18 cellular contexts compared by ENCODE assay signal in genomic region chrX:64265265-64265664, GRCh38. TPM values are rescaled to one million over a fixed set of nuclear protein-coding genes. Genes with fewer than 3 reads are reported as not detected.
DNase-seq lines count a peak whose midpoint lies in the region; FAIRE-seq and TF ChIP-seq lines count a peak whose summit lies in the region.
"Had no signal": no experiment of that assay in that cellular context is flagged by ENCODE, and none has a peak within 500 bp of the region (broad histone marks: within the 10 kb centered on the region; RNA-seq: fewer than 3 reads in every experiment).

No MANE protein-coding gene starts in this region.

- no peak overlapping the region for H2BK5ac ChIP-seq in mesendoderm (ENCODE audit: low read length)

- POLR2A ChIA-PET in SK-N-SH (lab: Yijun Ruan, JAX): no interaction called here

- DNase-seq in GM19239 (ENCODE audit: insufficient read length, low spot score): no peak
- no peak for DNase-seq in astrocyte (ENCODE audit: low read depth)
- peak; percentile 2 for DNase-seq in mesendoderm
- no peak for DNase-seq in D341Med (ENCODE audit: low spot score)
- DNase-seq in SW 1271 (lab: John Stamatoyannopoulos, UW): no peak
- DNase-seq in SK-N-SH: no peak
- DNase-seq: BE2C; CD8-positive, alpha-beta T cell; COR-L47; GM23248; IMR-90 had no signal

- H2AK5ac ChIP-seq in mesendoderm (ENCODE audit: low read length): no peak overlapping the region

- no peak overlapping the region for H2AFZ ChIP-seq in astrocyte (ENCODE audit: low read depth, low read length)
- no peak overlapping the region for H2AFZ ChIP-seq in SK-N-SH (ENCODE audit: low read depth)
- H2AFZ ChIP-seq: GM23248 had no signal

- no peaks in the 10 kb centered on the region for H3K4me1 ChIP-seq in astrocyte (ENCODE audit: insufficient read depth, low read length)
- no peaks in the 10 kb centered on the region for H3K4me1 ChIP-seq in mesendoderm (ENCODE audit: control insufficient read depth, low read depth, low read length)
- no peaks in the 10 kb centered on the region for H3K4me1 ChIP-seq in SK-N-SH (ENCODE audit: control insufficient read depth in 1 of 2, insufficient read depth in 2 of 2, low read depth in 1 of 2, low read length in 1 of 2)
- H3K4me1 ChIP-seq: A549, BE2C, HAP-1 had no signal

- H3K23ac ChIP-seq in mesendoderm (ENCODE audit: low read length): no peak overlapping the region

- H3F3A ChIP-seq in SK-N-SH (replicated peaks; ENCODE audit: insufficient read depth): no peaks in the 10 kb centered on the region

- TF ChIP-seq EP300 in SK-N-SH (IDR thresholded peaks at IDR 0.05; ENCODE audit: borderline replicate concordance in 1 of 2, low read depth in 1 of 2, low read length in 1 of 2): no peak

- no peaks in the 10 kb centered on the region for H3K79me2 ChIP-seq in astrocyte (ENCODE audit: insufficient read depth, low read length)
- no peaks in the 10 kb centered on the region for H3K79me2 ChIP-seq in mesendoderm (ENCODE audit: control insufficient read depth, insufficient read depth, low read length)
- no peaks in the 10 kb centered on the region for H3K79me2 ChIP-seq in SK-N-SH (ENCODE audit: insufficient read depth)

- no peak overlapping the region for H4K5ac ChIP-seq in mesendoderm (ENCODE audit: low read length)

- H4K20me1 ChIP-seq in astrocyte (ENCODE audit: insufficient read depth, low read length): no peaks in the 10 kb centered on the region
- no peaks in the 10 kb centered on the region for H4K20me1 ChIP-seq in SK-N-SH (ENCODE audit: insufficient read depth)

- H3K36me3 ChIP-seq in astrocyte (ENCODE audit: insufficient read depth, low read length) (no peaks in the 10 kb centered on the region), mesendoderm (ENCODE audit: control insufficient read depth, insufficient read depth, low read length) (no peaks in the 10 kb centered on the region), SK-N-SH (replicated peaks in 1 of 2; ENCODE audit: control insufficient read depth in 1 of 2, insufficient read depth in 2 of 2, low read length in 1 of 2) (no peaks in the 10 kb centered on the region)
- H3K36me3 ChIP-seq: BE2C, HAP-1 had no signal

- H3K4me3 ChIP-seq in astrocyte (ENCODE audit: insufficient read depth, low read depth, low read length): no peak overlapping the region
- H3K4me3 ChIP-seq in mesendoderm (ENCODE audit: low read length): no peak overlapping the region
- no peak overlapping the region for H3K4me3 ChIP-seq in SK-N-SH (ENCODE audit: low read depth in 2 of 2, low read length in 1 of 2)
- H3K4me3 ChIP-seq: A549, GM12878, GM23248, HAP-1 had no signal

- no peak overlapping the region for H2BK120ac ChIP-seq in mesendoderm (ENCODE audit: low read depth, low read length)

- H3K27me3 Mint-ChIP-seq in astrocyte (ENCODE audit: low read depth, unreplicated experiment): no peaks in the 10 kb centered on the region

- H2BK15ac ChIP-seq in mesendoderm (replicated peaks; ENCODE audit: low read depth): no peak overlapping the region

- CTCF ChIA-PET in SK-N-SH (lab: Yijun Ruan, JAX): no interaction called here

- H3K9ac ChIP-seq in astrocyte (ENCODE audit: low read length) (no peak overlapping the region), mesendoderm (ENCODE audit: low read length) (no peak overlapping the region), SK-N-SH (no peak overlapping the region)
- H3K9ac ChIP-seq: GM23248 had no signal

- no peaks in the 10 kb centered on the region for H3K36me3 Mint-ChIP-seq in astrocyte (ENCODE audit: low read depth, unreplicated experiment)

- H3K27ac ChIP-seq in astrocyte (ENCODE audit: low read depth, low read length) (no peak overlapping the region), mesendoderm (ENCODE audit: low read depth, low read length) (no peak overlapping the region), SK-N-SH (ENCODE audit: low read depth in 2 of 2, low read length in 1 of 2) (no peak overlapping the region)
- H3K27ac ChIP-seq: A549, C4-2B, GM23248 had no signal

- H3K9me2 ChIP-seq in SK-N-SH: no peaks in the 10 kb centered on the region

- no peaks in the 10 kb centered on the region for H3K9me3 ChIP-seq in astrocyte (ENCODE audit: insufficient read depth, low read depth, low read length)
- no peaks in the 10 kb centered on the region for H3K9me3 ChIP-seq in SK-N-SH
- H3K9me3 ChIP-seq: A549, BE2C, HAP-1 had no signal

- no peak overlapping the region for H3K4me2 ChIP-seq in astrocyte (ENCODE audit: low read length)
- no peak overlapping the region for H3K4me2 ChIP-seq in mesendoderm (ENCODE audit: low read length)
- no peak overlapping the region for H3K4me2 ChIP-seq in SK-N-SH
- H3K4me2 ChIP-seq: A549 had no signal

- no peak overlapping the region for H3K27ac Mint-ChIP-seq in astrocyte (ENCODE audit: unreplicated experiment)
- H3K27ac Mint-ChIP-seq: CD8-positive, alpha-beta T cell had no signal

- TF ChIP-seq CTCF in astrocyte (IDR thresholded peaks at IDR 0.05; ENCODE audit: insufficient read depth, low read depth, low read length) (no peak), SK-N-SH (IDR thresholded peaks at IDR 0.05) (no peak)

- no peak overlapping the region for H3K4ac ChIP-seq in mesendoderm (ENCODE audit: low read depth, low read length)

- no peak for TF ChIP-seq RAD21 in SK-N-SH (IDR thresholded peaks at IDR 0.05; ENCODE audit: low read length)

- H3K4me1 Mint-ChIP-seq in astrocyte (ENCODE audit: low read depth, unreplicated experiment): no peaks in the 10 kb centered on the region

- H3K18ac ChIP-seq in mesendoderm (ENCODE audit: low read length): no peak overlapping the region

- H3K79me1 ChIP-seq in mesendoderm (ENCODE audit: low read length): no peaks in the 10 kb centered on the region

- H3K4me3 Mint-ChIP-seq in astrocyte (ENCODE audit: unreplicated experiment): no peak overlapping the region
- H3K4me3 Mint-ChIP-seq: CD8-positive, alpha-beta T cell had no signal

- H3K27me3 ChIP-seq in astrocyte (ENCODE audit: insufficient read depth, low read length): no peaks in the 10 kb centered on the region
- H3K27me3 ChIP-seq in mesendoderm (ENCODE audit: insufficient read depth, low read length, poor library complexity): no peaks in the 10 kb centered on the region
- H3K27me3 ChIP-seq in SK-N-SH (ENCODE audit: insufficient read depth): no peaks in the 10 kb centered on the region
- H3K27me3 ChIP-seq: BE2C had no signal

- peak; percentile 28 for FAIRE-seq in GM19239 (lab: Jason Lieb, UNC)
- peak; percentile 39 for FAIRE-seq in astrocyte (lab: Jason Lieb, UNC)
- FAIRE-seq: A549, GM12878 had no signal

- no peak overlapping the region for H4K8ac ChIP-seq in mesendoderm (ENCODE audit: low read depth, low read length)

- no peak overlapping the region for H3K56ac ChIP-seq in mesendoderm (ENCODE audit: low read length)

- H3K9me3 Mint-ChIP-seq in astrocyte (ENCODE audit: unreplicated experiment): no peaks in the 10 kb centered on the region
- H3K9me3 Mint-ChIP-seq: CD8-positive, alpha-beta T cell had no signal

TF ChIP-seq in SK-N-SH, 30 proteins besides CTCF, POLR2A, EP300 and RAD21 (continues in another document):
- no peak for TF ChIP-seq TEAD4 (IDR thresholded peaks at IDR 0.05; ENCODE audit: borderline replicate concordance, insufficient read depth)
- no peak for TF ChIP-seq YY1 (IDR thresholded peaks at IDR 0.05; ENCODE audit: low read depth)
- no peak for TF ChIP-seq PBX3 (IDR thresholded peaks at IDR 0.05)
- TF ChIP-seq ELF1 (IDR thresholded peaks at IDR 0.05): no peak
- TF ChIP-seq GABPA (IDR thresholded peaks at IDR 0.05; ENCODE audit: low read depth): no peak
- no peak for TF ChIP-seq GATA2 (CRISPR knock-in tag; IDR thresholded peaks at IDR 0.05)
- no peak for TF ChIP-seq USF1 (IDR thresholded peaks at IDR 0.05; ENCODE audit: borderline replicate concordance, low read depth)
- no peak for TF ChIP-seq FOXJ3 (CRISPR knock-in tag; IDR thresholded peaks at IDR 0.05)
- no peak for TF ChIP-seq TAF1 (IDR thresholded peaks at IDR 0.05; ENCODE audit: borderline replicate concordance, low read depth, low read length)
- no peak for TF ChIP-seq TCF12 (IDR thresholded peaks at IDR 0.05)
- no peak for TF ChIP-seq USF2 (IDR thresholded peaks at IDR 0.05; ENCODE audit: borderline replicate concordance, low read depth, low read length)
- TF ChIP-seq RXRA (IDR thresholded peaks at IDR 0.05; ENCODE audit: borderline replicate concordance, low read depth): no peak
- no peak for TF ChIP-seq SMC3 (IDR thresholded peaks at IDR 0.05; ENCODE audit: low read depth, low read length)
- no peak for TF ChIP-seq MEF2A (IDR thresholded peaks at IDR 0.05; ENCODE audit: borderline replicate concordance, low read depth)

RNA-seq across cellular contexts. Expression of gene ASB12, which starts 34.9 kb away (rescaled TPM):
- total RNA-seq in astrocyte: 0.16 TPM in 1 of 2 replicates, not detected in the other
- 0.52 TPM for polyA plus RNA-seq in mesendoderm (2013, experiment 1 of 2)
- 0.56 TPM for polyA plus RNA-seq in mesendoderm (2013, experiment 2 of 2)
- polyA plus RNA-seq in SK-N-SH (2012; rRNA removed): 0.03 TPM in 1 of 2 replicates, not detected in the other
- 0.05 TPM in 2 replicates for polyA plus RNA-seq in SK-N-SH (2012; cell fraction: cytosol; rRNA removed)
- 0.07 TPM in 2 replicates for polyA plus RNA-seq in SK-N-SH (2012; cell fraction: nucleus; rRNA removed)
- total RNA-seq: CD8-positive, alpha-beta T cell; Daoy; G401; GM12878; IMR-90 had no signal
- polyA plus RNA-seq: AG04450, GM23248, IMR-90 had no signal

RNA-seq across cellular contexts. Expression of gene AMER1, which starts 59.8 kb away (rescaled TPM):
- total RNA-seq in astrocyte: 5.4 and 6.5 TPM in 2 replicates
- polyA plus RNA-seq in mesendoderm (2013, experiment 1 of 2): 7.5 TPM
- polyA plus RNA-seq in mesendoderm (2013, experiment 2 of 2): 7.5 TPM
- 0.67 and 0.76 TPM in 2 replicates for polyA plus RNA-seq in SK-N-SH (2012; rRNA removed)
- 0.67 and 0.77 TPM in 2 replicates for polyA plus RNA-seq in SK-N-SH (2012; cell fraction: cytosol; rRNA removed)
- 1.2 and 1.4 TPM in 2 replicates for polyA plus RNA-seq in SK-N-SH (2012; cell fraction: nucleus; rRNA removed)
